In the genomic region with DNA sequence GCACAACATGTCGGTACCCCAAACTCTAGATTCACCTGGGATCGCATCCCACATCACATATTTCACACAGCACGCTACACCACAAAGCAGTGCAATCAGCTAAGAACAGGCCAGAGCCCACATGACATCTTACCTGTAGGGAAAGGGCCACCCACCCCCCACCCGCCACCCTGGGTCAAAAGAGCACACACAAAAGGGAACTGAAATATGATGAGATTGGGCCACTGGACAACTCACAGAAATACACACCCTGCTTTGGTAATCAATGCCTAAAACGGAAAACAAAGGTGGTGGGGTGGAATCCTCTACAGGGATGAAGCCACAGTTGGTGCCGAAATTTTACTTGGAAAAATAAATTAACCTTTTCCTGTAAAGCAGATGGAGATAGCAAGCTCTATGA, we compare ENCODE assay signal across 25 cellular contexts.
"Had no signal": no experiment of that assay in that cellular context is flagged by ENCODE, and none has a peak within 500 bp of the region (broad histone marks: within the 10 kb centered on the region; RNA-seq: fewer than 3 reads in every experiment).

No MANE protein-coding gene starts in this region.

- H3K27ac ChIP-seq: PC-9 had no signal

- H3K9me3 Mint-ChIP-seq: activated B cell treated with CpG ODN at 0.5 μM for 24 hours; activated CD4-positive, alpha-beta T cell treated with anti-CD3 and anti-CD28 coated beads, Interleukin-2, amount 10 ng/mL, durations not matched to agents 24 days and 14 days; activated naive CD4-positive, alpha-beta T cell treated with anti-CD3 and anti-CD28 coated beads, Interleukin-2, amount 50 U/mL, for 24 hours; activated T-cell treated with anti-CD3 and anti-CD28 coated beads, Interleukin-2, amount 50 U/mL, for 24 hours; activated T-helper 1 cell treated with anti-CD3 and anti-CD28 coated beads, Interleukin-12 subunit alpha, Interleukin-12 subunit beta, Interleukin-2, Interleukin-4 antibody, amounts not matched to agents 30 ng/mL and 10 ng/mL and 1 ng/mL, durations not matched to agents 14 hours and 24 hours and 36 hours; T-cell had no signal

- H3K4me2 ChIP-seq: PC-9 had no signal

- H3K4me3 ChIP-seq: PC-9 had no signal

- H3K27ac Mint-ChIP-seq: activated B cell treated with CpG ODN at 0.5 μM for 24 hours; activated CD4-positive, alpha-beta T cell treated with anti-CD3 and anti-CD28 coated beads, Interleukin-2, amount 10 ng/mL, durations not matched to agents 24 days and 14 days; activated CD8-positive, alpha-beta memory T cell treated with anti-CD3 and anti-CD28 coated beads, Interleukin-2, amount 10 ng/mL, durations not matched to agents 7 days and 5 days; activated T-helper 1 cell treated with anti-CD3 and anti-CD28 coated beads, Interleukin-12 subunit alpha, Interleukin-12 subunit beta, Interleukin-2, Interleukin-4 antibody, amounts not matched to agents 30 ng/mL and 10 ng/mL and 1 ng/mL, durations not matched to agents 14 hours and 24 hours and 36 hours had no signal

- H2AFZ ChIP-seq: PC-9 had no signal

- DNase-seq: activated B cell treated with CpG ODN at 0.5 μM for 24 hours; activated CD4-positive, alpha-beta T cell treated with anti-CD3 and anti-CD28 coated beads for 1 hour; activated CD4-positive, alpha-beta T cell treated with anti-CD3 and anti-CD28 coated beads, Interleukin-2, amount 10 ng/mL, durations not matched to agents 24 days and 14 days; activated CD4-positive, alpha-beta T cell treated with anti-CD3 and anti-CD28 coated beads, Interleukin-2, amount 50 U/mL, for 48 hours; activated CD8-positive, alpha-beta memory T cell treated with anti-CD3 and anti-CD28 coated beads, Interleukin-2, amount 10 ng/mL, durations not matched to agents 7 days and 5 days; activated effector memory CD4-positive, alpha-beta T cell treated with Interleukin-2 at 50 U/mL for 16 hours; activated naive CD4-positive, alpha-beta T cell; activated T-cell treated with anti-CD3 and anti-CD28 coated beads, Interleukin-2, amount 50 U/mL, for 24 hours; amygdala; NCI-H1105 treated with DMSO at 0.1 percent for 48 hours; NCI-H1436 treated with DMSO at 0.1 percent for 48 hours; NCI-H187; NCI-H2081; NCI-H510A treated with DMSO at 0.1 percent for 48 hours; NCI-H69; PC-9; SIG-M5; T-cell; T-helper 2 cell; T1000 had no signal

- H3K4me3 Mint-ChIP-seq: activated B cell treated with CpG ODN at 0.5 μM for 24 hours; activated CD4-positive, alpha-beta T cell treated with anti-CD3 and anti-CD28 coated beads, Interleukin-2, amount 10 ng/mL, durations not matched to agents 24 days and 14 days; activated CD8-positive, alpha-beta memory T cell treated with anti-CD3 and anti-CD28 coated beads, Interleukin-2, amount 10 ng/mL, durations not matched to agents 7 days and 5 days; activated naive CD4-positive, alpha-beta T cell treated with anti-CD3 and anti-CD28 coated beads, Interleukin-2, amount 50 U/mL, for 24 hours; activated T-cell treated with anti-CD3 and anti-CD28 coated beads, Interleukin-2, amount 50 U/mL, for 24 hours; activated T-helper 1 cell treated with anti-CD3 and anti-CD28 coated beads, Interleukin-12 subunit alpha, Interleukin-12 subunit beta, Interleukin-2, Interleukin-4 antibody, amounts not matched to agents 30 ng/mL and 10 ng/mL and 1 ng/mL, durations not matched to agents 14 hours and 24 hours and 36 hours; brain; T-cell had no signal

- ATAC-seq: activated CD8-positive, alpha-beta memory T cell treated with anti-CD3 and anti-CD28 coated beads, Interleukin-2, amount 10 ng/mL, durations not matched to agents 7 days and 5 days; T-cell had no signal

- H3K27me3 Mint-ChIP-seq: activated B cell treated with CpG ODN at 0.5 μM for 24 hours; activated CD4-positive, alpha-beta T cell treated with anti-CD3 and anti-CD28 coated beads, Interleukin-2, amount 10 ng/mL, durations not matched to agents 24 days and 14 days; activated CD8-positive, alpha-beta memory T cell treated with anti-CD3 and anti-CD28 coated beads, Interleukin-2, amount 10 ng/mL, durations not matched to agents 7 days and 5 days; activated naive CD4-positive, alpha-beta T cell treated with anti-CD3 and anti-CD28 coated beads, Interleukin-2, amount 50 U/mL, for 24 hours; activated T-cell treated with anti-CD3 and anti-CD28 coated beads, Interleukin-2, amount 50 U/mL, for 24 hours; brain; T-cell had no signal

- FAIRE-seq: astrocyte, TTC549 had no signal
